Comparison of ENCODE assay signal across 12 cellular contexts in the genomic region with DNA sequence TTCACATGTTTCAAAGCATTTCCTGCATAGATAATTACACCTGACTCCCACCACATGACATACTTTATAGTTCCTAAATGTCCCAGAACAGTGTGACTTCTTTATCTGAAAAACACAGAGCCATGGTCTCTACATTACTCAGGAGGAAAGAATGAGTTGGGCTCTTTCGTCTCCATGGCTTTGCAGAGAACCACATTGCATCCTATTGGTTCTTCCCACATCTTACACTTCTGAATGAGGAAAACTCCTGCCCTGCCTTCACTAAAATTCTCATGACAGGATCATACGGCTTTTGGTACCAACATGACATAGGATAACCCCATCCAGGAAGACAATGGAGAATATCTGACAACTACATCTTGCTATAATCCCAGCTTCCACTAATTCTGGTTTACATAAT.
DNase-seq lines count a peak whose midpoint lies in the region; ATAC-seq and TF ChIP-seq lines count a peak whose summit lies in the region.
"Had no signal": no experiment of that assay in that cellular context is flagged by ENCODE, and none has a peak within 500 bp of the region (broad histone marks: within the 10 kb centered on the region; RNA-seq: fewer than 3 reads in every experiment).

No MANE protein-coding gene starts in this region.

- no peaks in the 10 kb centered on the region for H3K27me3 ChIP-seq in tibial artery

- peak overlapping the region; percentile 93 for H3K4me3 Mint-ChIP-seq in activated naive CD4-positive, alpha-beta T cell treated with anti-CD3 and anti-CD28 coated beads, Interleukin-2, amount 50 U/mL, for 24 hours
- no peak overlapping the region for H3K4me3 Mint-ChIP-seq in progenitor cell of endocrine pancreas (ENCODE audit: low read depth)
- H3K4me3 Mint-ChIP-seq: CD14-positive monocyte had no signal

- peaks cover 98% of the 10 kb centered on the region for H3K4me1 Mint-ChIP-seq in activated naive CD4-positive, alpha-beta T cell treated with anti-CD3 and anti-CD28 coated beads, Interleukin-2, amount 50 U/mL, for 24 hours
- H3K4me1 Mint-ChIP-seq in progenitor cell of endocrine pancreas (ENCODE audit: low read depth), result peaks cover 2% of the 10 kb centered on the region

- no peaks in the 10 kb centered on the region for H3K9me3 ChIP-seq in tibial artery

- peaks cover 0 to 93% (median 73%) of the 10 kb centered on the region in 4 donors for H3K4me1 ChIP-seq in tibial artery

- H3K36me3 ChIP-seq in tibial artery, result no peaks in the 10 kb centered on the region

- TF ChIP-seq CTCF in fibroblast of mammary gland (conservative IDR thresholded peaks at IDR 0.05; ENCODE audit: control insufficient read depth, insufficient read depth, low read depth, low read length), result no peak
- no peak for TF ChIP-seq CTCF in tibial artery (IDR thresholded peaks at IDR 0.05)
- TF ChIP-seq CTCF in progenitor cell of endocrine pancreas (IDR thresholded peaks at IDR 0.05; ENCODE audit: unreplicated experiment), result no peak

- peak overlapping the region; percentile 73 for H3K27ac ChIP-seq in tibial artery
- H3K27ac ChIP-seq: SK-N-MC had no signal

- peaks cover 12% of the 10 kb centered on the region for H3K36me3 Mint-ChIP-seq in activated naive CD4-positive, alpha-beta T cell treated with anti-CD3 and anti-CD28 coated beads, Interleukin-2, amount 50 U/mL, for 24 hours
- H3K36me3 Mint-ChIP-seq in progenitor cell of endocrine pancreas (ENCODE audit: insufficient read depth), result no peaks in the 10 kb centered on the region

- intact Hi-C loops in tibial artery (cut with DNase I; ENCODE audit: low total_unique reads), result no loop called here

- H3K27ac Mint-ChIP-seq in activated naive CD4-positive, alpha-beta T cell treated with anti-CD3 and anti-CD28 coated beads, Interleukin-2, amount 50 U/mL, for 24 hours, result peak overlapping the region; percentile 100
- no peak overlapping the region for H3K27ac Mint-ChIP-seq in progenitor cell of endocrine pancreas
- H3K27ac Mint-ChIP-seq: CD14-positive monocyte had no signal

- 0 out of 3 replicates have a peak, but pooled peaks have one; percentile 2 for ATAC-seq in SK-N-SH treated with all-trans-retinoic acid at 6 μM for 48 hours
- no peak for ATAC-seq in HG02840 (IDR thresholded peaks at IDR 0.05; ENCODE audit: low FRiP score, unreplicated experiment)
- no peak for ATAC-seq in GM21619 (IDR thresholded peaks at IDR 0.05; ENCODE audit: unreplicated experiment)

- H3K27me3 Mint-ChIP-seq in activated naive CD4-positive, alpha-beta T cell treated with anti-CD3 and anti-CD28 coated beads, Interleukin-2, amount 50 U/mL, for 24 hours, result no peaks in the 10 kb centered on the region
- H3K27me3 Mint-ChIP-seq in progenitor cell of endocrine pancreas, result peaks cover 57% of the 10 kb centered on the region

- DNase-seq in activated naive CD4-positive, alpha-beta T cell (lab: John Stamatoyannopoulos, UW), result no peak
- DNase-seq in fibroblast of mammary gland (ENCODE audit: low read depth), result peak; percentile 64
- DNase-seq in tibial artery, result no peak
- DNase-seq in progenitor cell of endocrine pancreas (ENCODE audit: low spot score, unreplicated experiment), result no peak
- DNase-seq: activated gamma-delta T cell, KBM-7 had no signal

- H3K4me3 ChIP-seq in fibroblast of mammary gland (ENCODE audit: control insufficient read depth, low read depth, low read length) (no peak overlapping the region), tibial artery (no peak overlapping the region)
- H3K4me3 ChIP-seq: SK-N-MC had no signal

- no peaks in the 10 kb centered on the region for H3K9me3 Mint-ChIP-seq in activated naive CD4-positive, alpha-beta T cell treated with anti-CD3 and anti-CD28 coated beads, Interleukin-2, amount 50 U/mL, for 24 hours
- H3K9me3 Mint-ChIP-seq in progenitor cell of endocrine pancreas (ENCODE audit: low read depth), result no peaks in the 10 kb centered on the region

TF ChIP-seq in SK-N-SH treated with all-trans-retinoic acid at 6 μM for 48 hours, 23 proteins besides CTCF, POLR2A, EP300 and RAD21:
- TF ChIP-seq BACH2 (CRISPR knock-in tag; IDR thresholded peaks at IDR 0.05; ENCODE audit: borderline replicate concordance) (no peak), ZFP30 (CRISPR knock-in tag; IDR thresholded peaks at IDR 0.05) (no peak), SNAI2 (CRISPR knock-in tag; IDR thresholded peaks at IDR 0.05) (no peak), TCF4 (CRISPR knock-in tag; IDR thresholded peaks at IDR 0.05; ENCODE audit: borderline replicate concordance) (no peak), CSDC2 (CRISPR knock-in tag; IDR thresholded peaks at IDR 0.05) (no peak), OSR1 (CRISPR knock-in tag; IDR thresholded peaks at IDR 0.05) (no peak), CSRNP3 (CRISPR knock-in tag; IDR thresholded peaks at IDR 0.05) (no peak), GLIS3 (CRISPR knock-in tag; IDR thresholded peaks at IDR 0.05) (no peak), RARB (CRISPR knock-in tag; IDR thresholded peaks at IDR 0.05) (no peak), ZNF70 (CRISPR knock-in tag; IDR thresholded peaks at IDR 0.05) (no peak), PPARA (CRISPR knock-in tag; IDR thresholded peaks at IDR 0.05; ENCODE audit: borderline replicate concordance) (no peak), ISL1 (CRISPR knock-in tag; IDR thresholded peaks at IDR 0.05) (no peak), ARNTL (CRISPR knock-in tag; IDR thresholded peaks at IDR 0.05; ENCODE audit: borderline replicate concordance, low read depth) (no peak), ZNF8 (CRISPR knock-in tag; IDR thresholded peaks at IDR 0.05) (no peak), ESRRG (CRISPR knock-in tag; IDR thresholded peaks at IDR 0.05) (no peak), ZNF565 (CRISPR knock-in tag; conservative IDR thresholded peaks at IDR 0.05; ENCODE audit: low read depth) (no peak), ZC3H10 (CRISPR knock-in tag; IDR thresholded peaks at IDR 0.05) (no peak)
- TF ChIP-seq, protein P1, sequence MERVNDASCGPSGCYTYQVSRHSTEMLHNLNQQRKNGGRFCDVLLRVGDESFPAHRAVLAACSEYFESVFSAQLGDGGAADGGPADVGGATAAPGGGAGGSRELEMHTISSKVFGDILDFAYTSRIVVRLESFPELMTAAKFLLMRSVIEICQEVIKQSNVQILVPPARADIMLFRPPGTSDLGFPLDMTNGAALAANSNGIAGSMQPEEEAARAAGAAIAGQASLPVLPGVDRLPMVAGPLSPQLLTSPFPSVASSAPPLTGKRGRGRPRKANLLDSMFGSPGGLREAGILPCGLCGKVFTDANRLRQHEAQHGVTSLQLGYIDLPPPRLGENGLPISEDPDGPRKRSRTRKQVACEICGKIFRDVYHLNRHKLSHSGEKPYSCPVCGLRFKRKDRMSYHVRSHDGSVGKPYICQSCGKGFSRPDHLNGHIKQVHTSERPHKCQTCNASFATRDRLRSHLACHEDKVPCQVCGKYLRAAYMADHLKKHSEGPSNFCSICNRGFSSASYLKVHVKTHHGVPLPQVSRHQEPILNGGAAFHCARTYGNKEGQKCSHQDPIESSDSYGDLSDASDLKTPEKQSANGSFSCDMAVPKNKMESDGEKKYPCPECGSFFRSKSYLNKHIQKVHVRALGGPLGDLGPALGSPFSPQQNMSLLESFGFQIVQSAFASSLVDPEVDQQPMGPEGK (CRISPR knock-in tag; IDR thresholded peaks at IDR 0.05; ENCODE audit: borderline replicate concordance), result no peak
- TF ChIP-seq, protein P2, sequence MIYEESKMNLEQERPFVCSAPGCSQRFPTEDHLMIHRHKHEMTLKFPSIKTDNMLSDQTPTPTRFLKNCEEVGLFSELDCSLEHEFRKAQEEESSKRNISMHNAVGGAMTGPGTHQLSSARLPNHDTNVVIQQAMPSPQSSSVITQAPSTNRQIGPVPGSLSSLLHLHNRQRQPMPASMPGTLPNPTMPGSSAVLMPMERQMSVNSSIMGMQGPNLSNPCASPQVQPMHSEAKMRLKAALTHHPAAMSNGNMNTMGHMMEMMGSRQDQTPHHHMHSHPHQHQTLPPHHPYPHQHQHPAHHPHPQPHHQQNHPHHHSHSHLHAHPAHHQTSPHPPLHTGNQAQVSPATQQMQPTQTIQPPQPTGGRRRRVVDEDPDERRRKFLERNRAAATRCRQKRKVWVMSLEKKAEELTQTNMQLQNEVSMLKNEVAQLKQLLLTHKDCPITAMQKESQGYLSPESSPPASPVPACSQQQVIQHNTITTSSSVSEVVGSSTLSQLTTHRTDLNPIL (CRISPR knock-in tag; IDR thresholded peaks at IDR 0.05; ENCODE audit: low read depth), result no peak
TF ChIP-seq in SK-N-SH treated with all-trans-retinoic acid at 6 μM for 48 hours: peak in this region for 0.
